Comparison of ENCODE assay signal across 8 cellular contexts in the genomic region with DNA sequence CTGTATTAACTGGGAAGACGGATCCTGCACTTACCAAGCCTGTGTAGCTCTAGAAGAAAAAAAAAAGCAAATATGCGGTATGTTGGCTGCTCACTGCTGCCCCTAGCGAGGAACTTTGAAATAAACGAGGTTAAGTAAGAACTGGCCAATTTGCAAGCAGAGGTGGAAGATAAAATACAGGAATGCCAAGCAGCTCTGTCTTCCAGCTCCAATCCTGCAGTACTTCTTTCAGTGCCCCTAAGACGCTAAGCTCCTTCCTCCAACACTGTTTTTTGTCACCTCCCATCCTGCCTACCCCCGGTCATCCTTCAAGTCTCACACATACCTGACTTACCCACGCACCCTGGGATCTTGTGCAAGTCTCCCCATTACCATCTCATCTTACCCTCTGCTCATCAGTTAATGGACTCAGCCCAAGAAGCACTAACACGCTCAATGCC. TPM values are rescaled to one million over a fixed set of nuclear protein-coding genes. Genes with fewer than 3 reads are reported as not detected.
DNase-seq lines count a peak whose midpoint lies in the region; ATAC-seq and TF ChIP-seq lines count a peak whose summit lies in the region.

No MANE protein-coding gene starts in this region.

- H3K79me2 ChIP-seq in trophoblast cell (ENCODE audit: control insufficient read depth, insufficient read depth, low read length, poor library complexity), result peaks cover 3% of the 10 kb centered on the region

- WGBS in adrenal gland, 4 donors, result 3 to 6% (median 5%) methylated on average over 8 of the region's 8 CpGs
- WGBS in heart right ventricle, 2 donors, result 1 to 2% methylated on average over 8 of the region's 8 CpGs
- WGBS in trophoblast cell (ENCODE audit: extremely low coverage, insufficient coverage, insufficient read length), result no CpG with 5 or more reads among the region's 8 CpGs
- WGBS in urinary bladder, result under 1% methylated on average over 8 of the region's 8 CpGs

- H3K23ac ChIP-seq in trophoblast cell (ENCODE audit: low read length), result no peak overlapping the region

- H3K4ac ChIP-seq in trophoblast cell (ENCODE audit: low read depth, low read length), result peak overlapping the region; percentile 2

- H3K4me3 ChIP-seq in GM06990 (replicated peaks; ENCODE audit: low read depth, low read length), result peak overlapping the region; percentile 93
- peak overlapping the region; percentile 34 to 97 (median 62) for H3K4me3 ChIP-seq in adrenal gland
- peak overlapping the region; percentile 71 to 93 (median 78) for H3K4me3 ChIP-seq in heart right ventricle
- H3K4me3 ChIP-seq in trophoblast cell (ENCODE audit: low read depth, low read length), result peak overlapping the region; percentile 81
- peak overlapping the region; percentile 77 for H3K4me3 ChIP-seq in urinary bladder (ENCODE audit: low read depth, low read length)

- peak overlapping the region; percentile 31 for H3K18ac ChIP-seq in trophoblast cell (ENCODE audit: low read length)

- H3K4me2 ChIP-seq in trophoblast cell (ENCODE audit: low read length), result peak overlapping the region; percentile 92

- H4K8ac ChIP-seq in trophoblast cell (ENCODE audit: low read depth, low read length), result peak overlapping the region; percentile 63

- peak overlapping the region; percentile 14 for H3K9ac ChIP-seq in trophoblast cell (ENCODE audit: low read length)

- H4K12ac ChIP-seq in trophoblast cell (ENCODE audit: low read depth, low read length), result peak overlapping the region; percentile 31

- intact Hi-C loops in adrenal gland (cut with DNase I) (loop anchor here in 1 of 2 donors (2.0 kb wide), 1 partner anchor 27 kb away; a partner anchor contains a TSS), heart right ventricle (cut with DNase I) (loop anchor here in 5 of 10 donors (1.0 to 10.0 kb wide), 5 partner anchors 26 to 1078 kb away; a partner anchor contains a TSS)

- peaks cover 12% of the 10 kb centered on the region for H3K79me1 ChIP-seq in trophoblast cell (ENCODE audit: low read length)

- H3K9me3 ChIP-seq in adrenal gland (replicated peaks in 1 of 3), result no peaks in the 10 kb centered on the region
- H3K9me3 ChIP-seq in heart right ventricle, result no peaks in the 10 kb centered on the region
- peaks cover 4% of the 10 kb centered on the region for H3K9me3 ChIP-seq in trophoblast cell (ENCODE audit: insufficient read depth, low read depth, low read length)

- H3K27me3 ChIP-seq in GM06990 (replicated peaks; ENCODE audit: control insufficient read depth, insufficient read depth, low read length) (no peaks in the 10 kb centered on the region), adrenal gland (no peaks in the 10 kb centered on the region), heart right ventricle (no peaks in the 10 kb centered on the region), trophoblast cell (ENCODE audit: insufficient read depth, low read length) (no peaks in the 10 kb centered on the region)

- H3K4me1 ChIP-seq in adrenal gland (replicated peaks in 1 of 2), result peaks cover 0 to 24% of the 10 kb centered on the region in 2 donors
- H3K4me1 ChIP-seq in heart right ventricle, result peaks cover 0 to 37% (median 25%) of the 10 kb centered on the region in 9 donors
- peaks cover 0 to 12% of the 10 kb centered on the region in 2 experiments for H3K4me1 ChIP-seq in trophoblast cell (ENCODE audit: control insufficient read depth in 1 of 2, insufficient read depth in 2 of 2, low read length in 2 of 2)
- H3K4me1 ChIP-seq in urinary bladder (ENCODE audit: insufficient read depth), result no peaks in the 10 kb centered on the region

- H3K14ac ChIP-seq in trophoblast cell (ENCODE audit: low read length), result peak overlapping the region; percentile 37

- H3K36me3 ChIP-seq in GM06990 (ENCODE audit: control insufficient read depth, insufficient read depth, low read length) (no peaks in the 10 kb centered on the region; the same call in 1 of the 2 replicates), adrenal gland (replicated peaks in 1 of 2) (no peaks in the 10 kb centered on the region), heart right ventricle (peaks cover 0 to 11% (median 0%) of the 10 kb centered on the region in 9 donors), trophoblast cell (ENCODE audit: control insufficient read depth in 1 of 2, insufficient read depth in 2 of 2, low read length in 2 of 2) (no peaks in the 10 kb centered on the region), urinary bladder (ENCODE audit: insufficient read depth) (no peaks in the 10 kb centered on the region)

- TF ChIP-seq CTCF in GM06990 (IDR thresholded peaks at IDR 0.05; ENCODE audit: insufficient read depth, low read length, poor library complexity, severe bottlenecking) (peak; percentile 81), adrenal gland (IDR thresholded peaks at IDR 0.05) (peak; percentile 71 to 89 (median 82)), heart right ventricle (IDR thresholded peaks at IDR 0.05) (peak; percentile 73 to 92 (median 85))

- H2BK120ac ChIP-seq in trophoblast cell (ENCODE audit: insufficient read depth, low read length, poor library complexity), result peak overlapping the region; percentile 3

- ATAC-seq in SK-N-SH treated with all-trans-retinoic acid at 6 μM for 48 hours (peak; percentile 35), heart right ventricle (peak; percentile 0 to 43 (median 26)), GM21737 (IDR thresholded peaks at IDR 0.05; ENCODE audit: unreplicated experiment) (no peak)

- peak overlapping the region; percentile 17 for H4K91ac ChIP-seq in trophoblast cell (ENCODE audit: low read depth, low read length)

- DNase-seq in GM06990 (ENCODE audit: extremely low read depth, insufficient read length) (peak; percentile 51), MV-4-11 (lab: John Stamatoyannopoulos, UW) (peak; percentile 77), adrenal gland (peak; percentile 71 to 91 (median 77)), heart right ventricle (peak; percentile 23 to 85), trophoblast cell (peak; percentile 90 to 99)

- H2AK5ac ChIP-seq in trophoblast cell (ENCODE audit: low read length), result peak overlapping the region; percentile 6

- H2AFZ ChIP-seq in trophoblast cell (ENCODE audit: insufficient read depth, low read length, poor library complexity), result peak overlapping the region; percentile 67

- no peak for TF ChIP-seq POLR2A in adrenal gland (IDR thresholded peaks at IDR 0.05)

- H3K27ac ChIP-seq in adrenal gland (peak overlapping the region; percentile 37 to 92 (median 89)), heart right ventricle (peak overlapping the region; percentile 84 to 98 (median 92)), trophoblast cell (ENCODE audit: low read depth, low read length) (peak overlapping the region; percentile 4), urinary bladder (ENCODE audit: low read depth) (peak overlapping the region; percentile 85)

- no peak overlapping the region for H2BK12ac ChIP-seq in trophoblast cell (ENCODE audit: low read length)

- H2BK5ac ChIP-seq in trophoblast cell (ENCODE audit: low read depth, low read length, poor library complexity), result no peak overlapping the region

TF ChIP-seq in SK-N-SH treated with all-trans-retinoic acid at 6 μM for 48 hours, 23 proteins besides CTCF, POLR2A, EP300 and RAD21:
- TF ChIP-seq ZNF565 (CRISPR knock-in tag; conservative IDR thresholded peaks at IDR 0.05; ENCODE audit: low read depth), result no peak
- TF ChIP-seq GLIS3 (CRISPR knock-in tag; IDR thresholded peaks at IDR 0.05), result no peak
- no peak for TF ChIP-seq TCF4 (CRISPR knock-in tag; IDR thresholded peaks at IDR 0.05; ENCODE audit: borderline replicate concordance)
- no peak for TF ChIP-seq ESRRG (CRISPR knock-in tag; IDR thresholded peaks at IDR 0.05)
- no peak for TF ChIP-seq ARNTL (CRISPR knock-in tag; IDR thresholded peaks at IDR 0.05; ENCODE audit: borderline replicate concordance, low read depth)
- TF ChIP-seq, protein P1, sequence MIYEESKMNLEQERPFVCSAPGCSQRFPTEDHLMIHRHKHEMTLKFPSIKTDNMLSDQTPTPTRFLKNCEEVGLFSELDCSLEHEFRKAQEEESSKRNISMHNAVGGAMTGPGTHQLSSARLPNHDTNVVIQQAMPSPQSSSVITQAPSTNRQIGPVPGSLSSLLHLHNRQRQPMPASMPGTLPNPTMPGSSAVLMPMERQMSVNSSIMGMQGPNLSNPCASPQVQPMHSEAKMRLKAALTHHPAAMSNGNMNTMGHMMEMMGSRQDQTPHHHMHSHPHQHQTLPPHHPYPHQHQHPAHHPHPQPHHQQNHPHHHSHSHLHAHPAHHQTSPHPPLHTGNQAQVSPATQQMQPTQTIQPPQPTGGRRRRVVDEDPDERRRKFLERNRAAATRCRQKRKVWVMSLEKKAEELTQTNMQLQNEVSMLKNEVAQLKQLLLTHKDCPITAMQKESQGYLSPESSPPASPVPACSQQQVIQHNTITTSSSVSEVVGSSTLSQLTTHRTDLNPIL (CRISPR knock-in tag; IDR thresholded peaks at IDR 0.05; ENCODE audit: low read depth), result no peak
- TF ChIP-seq PPARA (CRISPR knock-in tag; IDR thresholded peaks at IDR 0.05; ENCODE audit: borderline replicate concordance), result no peak
- TF ChIP-seq, protein P2, sequence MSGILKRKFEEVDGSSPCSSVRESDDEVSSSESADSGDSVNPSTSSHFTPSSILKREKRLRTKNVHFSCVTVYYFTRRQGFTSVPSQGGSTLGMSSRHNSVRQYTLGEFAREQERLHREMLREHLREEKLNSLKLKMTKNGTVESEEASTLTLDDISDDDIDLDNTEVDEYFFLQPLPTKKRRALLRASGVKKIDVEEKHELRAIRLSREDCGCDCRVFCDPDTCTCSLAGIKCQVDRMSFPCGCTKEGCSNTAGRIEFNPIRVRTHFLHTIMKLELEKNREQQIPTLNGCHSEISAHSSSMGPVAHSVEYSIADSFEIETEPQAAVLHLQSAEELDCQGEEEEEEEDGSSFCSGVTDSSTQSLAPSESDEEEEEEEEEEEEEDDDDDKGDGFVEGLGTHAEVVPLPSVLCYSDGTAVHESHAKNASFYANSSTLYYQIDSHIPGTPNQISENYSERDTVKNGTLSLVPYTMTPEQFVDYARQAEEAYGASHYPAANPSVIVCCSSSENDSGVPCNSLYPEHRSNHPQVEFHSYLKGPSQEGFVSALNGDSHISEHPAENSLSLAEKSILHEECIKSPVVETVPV (CRISPR knock-in tag; IDR thresholded peaks at IDR 0.05), result no peak
- TF ChIP-seq ZC3H10 (CRISPR knock-in tag; IDR thresholded peaks at IDR 0.05), result no peak

RNA-seq across cellular contexts. Expression of a gene that starts 0.8 kb away (rescaled TPM):
- total RNA-seq in adrenal gland (1 to 10 TPM in 7 of 8 donors, under 1 TPM in 1; 0.85 to 5.7 (median 4.6) TPM), heart right ventricle (1 to 10 TPM; 1.1 to 2.9 (median 2.1) TPM), urinary bladder (1.6 TPM)
- polyA plus RNA-seq in adrenal gland (10 to 100 TPM in 2 of 3 donors, 1 to 10 TPM in 1; 6.0 to 19.3 (median 13.6) TPM), heart right ventricle (1 to 10 TPM; 1.5 to 5.4 TPM), urinary bladder (7.7 TPM)
- polyA plus RNA-seq in trophoblast cell (2013), result 0.94 and 1.4 TPM in 2 replicates

RNA-seq across cellular contexts. Expression of a gene that starts 26.4 kb away (rescaled TPM):
- total RNA-seq in adrenal gland, result 100 to 1,000 TPM in 1 of 8 donors, 10 to 100 TPM in 7; 46.5 to 116 (median 73.2) TPM
- 100 to 1,000 TPM in 1 of 3 donors, 10 to 100 TPM in 2; 34.2 to 139 (median 51.6) TPM for polyA plus RNA-seq in adrenal gland
- 10 to 100 TPM; 53.5 to 82.9 (median 65.5) TPM for total RNA-seq in heart right ventricle
- polyA plus RNA-seq in heart right ventricle, result 100 to 1,000 TPM in 1 of 2 donors, 10 to 100 TPM in 1; 34.1 to 130 TPM
- 160 and 164 TPM in 2 replicates for polyA plus RNA-seq in trophoblast cell (2013)
- total RNA-seq in urinary bladder, result 64.1 TPM
- polyA plus RNA-seq in urinary bladder, result 51.0 TPM

Comparison
In these comparisons a context has a peak if more than half of its experiments do, and no peak if none do; other contexts are left out.
1. H3K27ac ChIP-seq: peak in every context shown above with its lines; median percentile 92 in heart right ventricle; 89 in adrenal gland; 85 in urinary bladder; 4 in trophoblast cell.